ENCODE assay signal across 1 cellular context in the genomic region with DNA sequence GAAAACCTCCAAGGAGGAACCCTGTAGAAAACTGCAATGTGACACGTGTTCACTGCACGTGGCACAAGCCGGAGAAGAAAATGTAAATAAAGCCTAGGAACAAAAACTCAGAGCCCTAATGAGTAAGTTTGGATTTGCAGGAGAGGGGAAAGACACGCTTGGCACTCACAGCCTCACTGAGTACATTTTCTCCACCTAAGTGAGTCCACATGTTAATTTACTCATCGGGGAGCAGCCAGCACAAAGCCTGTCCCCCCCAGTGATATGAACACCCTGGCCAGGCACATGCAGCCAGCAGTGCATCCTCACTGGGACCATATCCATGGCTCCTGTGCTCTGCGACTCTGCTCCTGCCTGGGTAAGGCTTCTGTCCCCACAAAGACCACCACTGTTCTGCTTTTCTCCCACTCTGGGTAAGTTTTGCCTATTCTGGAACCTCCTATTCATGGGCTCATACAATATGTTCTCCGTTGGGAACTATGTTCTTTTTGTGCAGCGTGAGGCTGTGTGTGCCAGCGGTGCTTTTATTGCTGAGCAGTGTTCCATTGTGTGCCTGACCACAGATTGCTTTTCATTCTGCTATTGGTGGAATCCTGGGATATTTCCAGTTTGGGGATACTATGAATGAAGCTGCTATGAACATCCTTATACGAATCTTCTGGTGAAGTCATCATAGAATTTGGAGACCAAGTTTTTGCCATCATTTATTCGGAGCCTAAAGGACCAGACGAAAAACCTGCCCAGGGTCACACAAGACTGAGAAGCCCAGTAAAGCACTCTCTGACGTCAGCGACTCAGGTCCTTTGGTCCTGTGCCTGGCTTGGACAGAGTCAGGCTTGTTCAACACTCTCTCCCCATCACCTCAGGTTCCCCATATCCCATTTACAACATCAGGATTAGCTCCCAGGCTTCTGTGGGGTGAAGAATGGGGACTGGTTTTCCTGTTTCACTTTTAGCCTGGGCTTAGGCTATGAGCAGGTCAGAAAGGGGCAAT.
TF ChIP-seq lines count a peak whose summit lies in the region.

No MANE protein-coding gene starts in this region.

TF ChIP-seq in GM23338, 12 proteins besides CTCF, POLR2A, EP300 and RAD21 (continued from another document):
- TF ChIP-seq, protein P1, sequence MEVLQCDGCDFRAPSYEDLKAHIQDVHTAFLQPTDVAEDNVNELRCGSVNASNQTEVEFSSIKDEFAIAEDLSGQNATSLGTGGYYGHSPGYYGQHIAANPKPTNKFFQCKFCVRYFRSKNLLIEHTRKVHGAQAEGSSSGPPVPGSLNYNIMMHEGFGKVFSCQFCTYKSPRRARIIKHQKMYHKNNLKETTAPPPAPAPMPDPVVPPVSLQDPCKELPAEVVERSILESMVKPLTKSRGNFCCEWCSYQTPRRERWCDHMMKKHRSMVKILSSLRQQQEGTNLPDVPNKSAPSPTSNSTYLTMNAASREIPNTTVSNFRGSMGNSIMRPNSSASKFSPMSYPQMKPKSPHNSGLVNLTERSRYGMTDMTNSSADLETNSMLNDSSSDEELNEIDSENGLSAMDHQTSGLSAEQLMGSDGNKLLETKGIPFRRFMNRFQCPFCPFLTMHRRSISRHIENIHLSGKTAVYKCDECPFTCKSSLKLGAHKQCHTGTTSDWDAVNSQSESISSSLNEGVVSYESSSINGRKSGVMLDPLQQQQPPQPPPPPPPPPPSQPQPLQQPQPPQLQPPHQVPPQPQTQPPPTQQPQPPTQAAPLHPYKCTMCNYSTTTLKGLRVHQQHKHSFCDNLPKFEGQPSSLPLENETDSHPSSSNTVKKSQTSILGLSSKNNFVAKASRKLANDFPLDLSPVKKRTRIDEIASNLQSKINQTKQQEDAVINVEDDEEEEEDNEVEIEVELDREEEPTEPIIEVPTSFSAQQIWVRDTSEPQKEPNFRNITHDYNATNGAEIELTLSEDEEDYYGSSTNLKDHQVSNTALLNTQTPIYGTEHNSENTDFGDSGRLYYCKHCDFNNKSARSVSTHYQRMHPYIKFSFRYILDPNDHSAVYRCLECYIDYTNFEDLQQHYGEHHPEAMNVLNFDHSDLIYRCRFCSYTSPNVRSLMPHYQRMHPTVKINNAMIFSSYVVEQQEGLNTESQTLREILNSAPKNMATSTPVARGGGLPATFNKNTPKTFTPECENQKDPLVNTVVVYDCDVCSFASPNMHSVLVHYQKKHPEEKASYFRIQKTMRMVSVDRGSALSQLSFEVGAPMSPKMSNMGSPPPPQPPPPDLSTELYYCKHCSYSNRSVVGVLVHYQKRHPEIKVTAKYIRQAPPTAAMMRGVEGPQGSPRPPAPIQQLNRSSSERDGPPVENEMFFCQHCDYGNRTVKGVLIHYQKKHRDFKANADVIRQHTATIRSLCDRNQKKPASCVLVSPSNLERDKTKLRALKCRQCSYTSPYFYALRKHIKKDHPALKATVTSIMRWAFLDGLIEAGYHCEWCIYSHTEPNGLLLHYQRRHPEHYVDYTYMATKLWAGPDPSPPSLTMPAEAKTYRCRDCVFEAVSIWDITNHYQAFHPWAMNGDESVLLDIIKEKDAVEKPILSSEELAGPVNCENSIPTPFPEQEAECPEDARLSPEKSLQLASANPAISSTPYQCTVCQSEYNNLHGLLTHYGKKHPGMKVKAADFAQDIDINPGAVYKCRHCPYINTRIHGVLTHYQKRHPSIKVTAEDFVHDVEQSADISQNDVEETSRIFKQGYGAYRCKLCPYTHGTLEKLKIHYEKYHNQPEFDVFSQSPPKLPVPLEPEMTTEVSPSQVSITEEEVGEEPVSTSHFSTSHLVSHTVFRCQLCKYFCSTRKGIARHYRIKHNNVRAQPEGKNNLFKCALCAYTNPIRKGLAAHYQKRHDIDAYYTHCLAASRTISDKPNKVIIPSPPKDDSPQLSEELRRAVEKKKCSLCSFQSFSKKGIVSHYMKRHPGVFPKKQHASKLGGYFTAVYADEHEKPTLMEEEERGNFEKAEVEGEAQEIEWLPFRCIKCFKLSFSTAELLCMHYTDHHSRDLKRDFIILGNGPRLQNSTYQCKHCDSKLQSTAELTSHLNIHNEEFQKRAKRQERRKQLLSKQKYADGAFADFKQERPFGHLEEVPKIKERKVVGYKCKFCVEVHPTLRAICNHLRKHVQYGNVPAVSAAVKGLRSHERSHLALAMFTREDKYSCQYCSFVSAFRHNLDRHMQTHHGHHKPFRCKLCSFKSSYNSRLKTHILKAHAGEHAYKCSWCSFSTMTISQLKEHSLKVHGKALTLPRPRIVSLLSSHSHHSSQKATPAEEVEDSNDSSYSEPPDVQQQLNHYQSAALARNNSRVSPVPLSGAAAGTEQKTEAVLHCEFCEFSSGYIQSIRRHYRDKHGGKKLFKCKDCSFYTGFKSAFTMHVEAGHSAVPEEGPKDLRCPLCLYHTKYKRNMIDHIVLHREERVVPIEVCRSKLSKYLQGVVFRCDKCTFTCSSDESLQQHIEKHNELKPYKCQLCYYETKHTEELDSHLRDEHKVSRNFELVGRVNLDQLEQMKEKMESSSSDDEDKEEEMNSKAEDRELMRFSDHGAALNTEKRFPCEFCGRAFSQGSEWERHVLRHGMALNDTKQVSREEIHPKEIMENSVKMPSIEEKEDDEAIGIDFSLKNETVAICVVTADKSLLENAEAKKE (CRISPR knock-in tag; IDR thresholded peaks at IDR 0.05), result no peak
- no peak for TF ChIP-seq POLR2AphosphoS5 (IDR thresholded peaks at IDR 0.05; ENCODE audit: low read depth)
- TF ChIP-seq, protein P2, sequence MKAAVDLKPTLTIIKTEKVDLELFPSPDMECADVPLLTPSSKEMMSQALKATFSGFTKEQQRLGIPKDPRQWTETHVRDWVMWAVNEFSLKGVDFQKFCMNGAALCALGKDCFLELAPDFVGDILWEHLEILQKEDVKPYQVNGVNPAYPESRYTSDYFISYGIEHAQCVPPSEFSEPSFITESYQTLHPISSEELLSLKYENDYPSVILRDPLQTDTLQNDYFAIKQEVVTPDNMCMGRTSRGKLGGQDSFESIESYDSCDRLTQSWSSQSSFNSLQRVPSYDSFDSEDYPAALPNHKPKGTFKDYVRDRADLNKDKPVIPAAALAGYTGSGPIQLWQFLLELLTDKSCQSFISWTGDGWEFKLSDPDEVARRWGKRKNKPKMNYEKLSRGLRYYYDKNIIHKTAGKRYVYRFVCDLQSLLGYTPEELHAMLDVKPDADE (IDR thresholded peaks at IDR 0.05), result no peak
- TF ChIP-seq NANOG (IDR thresholded peaks at IDR 0.05; ENCODE audit: borderline replicate concordance), result no peak
- TF ChIP-seq, protein P3, sequence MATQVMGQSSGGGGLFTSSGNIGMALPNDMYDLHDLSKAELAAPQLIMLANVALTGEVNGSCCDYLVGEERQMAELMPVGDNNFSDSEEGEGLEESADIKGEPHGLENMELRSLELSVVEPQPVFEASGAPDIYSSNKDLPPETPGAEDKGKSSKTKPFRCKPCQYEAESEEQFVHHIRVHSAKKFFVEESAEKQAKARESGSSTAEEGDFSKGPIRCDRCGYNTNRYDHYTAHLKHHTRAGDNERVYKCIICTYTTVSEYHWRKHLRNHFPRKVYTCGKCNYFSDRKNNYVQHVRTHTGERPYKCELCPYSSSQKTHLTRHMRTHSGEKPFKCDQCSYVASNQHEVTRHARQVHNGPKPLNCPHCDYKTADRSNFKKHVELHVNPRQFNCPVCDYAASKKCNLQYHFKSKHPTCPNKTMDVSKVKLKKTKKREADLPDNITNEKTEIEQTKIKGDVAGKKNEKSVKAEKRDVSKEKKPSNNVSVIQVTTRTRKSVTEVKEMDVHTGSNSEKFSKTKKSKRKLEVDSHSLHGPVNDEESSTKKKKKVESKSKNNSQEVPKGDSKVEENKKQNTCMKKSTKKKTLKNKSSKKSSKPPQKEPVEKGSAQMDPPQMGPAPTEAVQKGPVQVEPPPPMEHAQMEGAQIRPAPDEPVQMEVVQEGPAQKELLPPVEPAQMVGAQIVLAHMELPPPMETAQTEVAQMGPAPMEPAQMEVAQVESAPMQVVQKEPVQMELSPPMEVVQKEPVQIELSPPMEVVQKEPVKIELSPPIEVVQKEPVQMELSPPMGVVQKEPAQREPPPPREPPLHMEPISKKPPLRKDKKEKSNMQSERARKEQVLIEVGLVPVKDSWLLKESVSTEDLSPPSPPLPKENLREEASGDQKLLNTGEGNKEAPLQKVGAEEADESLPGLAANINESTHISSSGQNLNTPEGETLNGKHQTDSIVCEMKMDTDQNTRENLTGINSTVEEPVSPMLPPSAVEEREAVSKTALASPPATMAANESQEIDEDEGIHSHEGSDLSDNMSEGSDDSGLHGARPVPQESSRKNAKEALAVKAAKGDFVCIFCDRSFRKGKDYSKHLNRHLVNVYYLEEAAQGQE (IDR thresholded peaks at IDR 0.05; ENCODE audit: unreplicated experiment), result no peak
- TF ChIP-seq JUNB (IDR thresholded peaks at IDR 0.05; ENCODE audit: unreplicated experiment), result no peak
TF ChIP-seq in GM23338: peak in this region for 0.
